In the genomic region with DNA sequence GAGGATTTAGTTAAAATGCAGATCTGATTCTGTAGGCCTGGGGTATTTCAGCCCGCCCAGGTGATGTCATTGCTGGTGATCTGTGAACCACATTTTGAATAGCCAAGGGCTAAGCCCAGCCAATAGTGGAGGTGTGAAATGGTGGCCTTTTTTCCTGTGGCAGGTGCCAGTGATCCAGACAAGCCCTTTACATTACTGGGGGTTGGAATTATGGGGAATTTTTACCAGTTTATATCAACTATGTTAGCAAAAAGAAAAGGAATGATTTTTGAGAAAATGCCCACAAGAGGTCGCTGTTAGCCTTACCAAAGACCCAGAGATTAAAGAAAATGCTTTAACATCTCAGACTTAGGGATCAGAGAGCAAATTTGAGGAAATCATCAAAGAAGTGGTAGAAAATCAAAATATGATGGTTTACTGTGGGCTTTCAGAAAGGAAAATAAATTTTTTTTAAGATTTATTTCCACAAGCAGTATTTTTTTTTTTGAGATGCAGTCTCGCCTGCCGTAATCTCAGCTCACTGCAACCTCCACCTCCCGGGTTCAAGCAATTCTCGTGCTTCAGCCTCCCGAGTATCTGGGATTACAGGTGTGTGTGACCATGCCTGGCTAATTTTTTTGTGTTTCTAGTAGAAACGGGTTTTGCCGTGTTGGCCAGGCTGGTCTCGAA, we compare ENCODE assay signal across 1 cellular context.
TF ChIP-seq lines count a peak whose summit lies in the region.

No MANE protein-coding gene starts in this region.

TF ChIP-seq in GM23338, 12 proteins besides CTCF, POLR2A, EP300 and RAD21 (continued from another document):
- TF ChIP-seq ZNF331 (CRISPR knock-in tag; IDR thresholded peaks at IDR 0.05; ENCODE audit: low read depth) (no peak), ETS1 (IDR thresholded peaks at IDR 0.05) (no peak), NANOG (IDR thresholded peaks at IDR 0.05; ENCODE audit: borderline replicate concordance) (no peak), EZH2phosphoT487 (IDR thresholded peaks at IDR 0.05; ENCODE audit: unreplicated experiment) (no peak), JUNB (IDR thresholded peaks at IDR 0.05; ENCODE audit: unreplicated experiment) (no peak), ZNF114 (CRISPR knock-in tag; IDR thresholded peaks at IDR 0.05) (no peak), CREB1 (CRISPR knock-in tag; IDR thresholded peaks at IDR 0.05; ENCODE audit: low read depth) (no peak)
- TF ChIP-seq, protein P1, sequence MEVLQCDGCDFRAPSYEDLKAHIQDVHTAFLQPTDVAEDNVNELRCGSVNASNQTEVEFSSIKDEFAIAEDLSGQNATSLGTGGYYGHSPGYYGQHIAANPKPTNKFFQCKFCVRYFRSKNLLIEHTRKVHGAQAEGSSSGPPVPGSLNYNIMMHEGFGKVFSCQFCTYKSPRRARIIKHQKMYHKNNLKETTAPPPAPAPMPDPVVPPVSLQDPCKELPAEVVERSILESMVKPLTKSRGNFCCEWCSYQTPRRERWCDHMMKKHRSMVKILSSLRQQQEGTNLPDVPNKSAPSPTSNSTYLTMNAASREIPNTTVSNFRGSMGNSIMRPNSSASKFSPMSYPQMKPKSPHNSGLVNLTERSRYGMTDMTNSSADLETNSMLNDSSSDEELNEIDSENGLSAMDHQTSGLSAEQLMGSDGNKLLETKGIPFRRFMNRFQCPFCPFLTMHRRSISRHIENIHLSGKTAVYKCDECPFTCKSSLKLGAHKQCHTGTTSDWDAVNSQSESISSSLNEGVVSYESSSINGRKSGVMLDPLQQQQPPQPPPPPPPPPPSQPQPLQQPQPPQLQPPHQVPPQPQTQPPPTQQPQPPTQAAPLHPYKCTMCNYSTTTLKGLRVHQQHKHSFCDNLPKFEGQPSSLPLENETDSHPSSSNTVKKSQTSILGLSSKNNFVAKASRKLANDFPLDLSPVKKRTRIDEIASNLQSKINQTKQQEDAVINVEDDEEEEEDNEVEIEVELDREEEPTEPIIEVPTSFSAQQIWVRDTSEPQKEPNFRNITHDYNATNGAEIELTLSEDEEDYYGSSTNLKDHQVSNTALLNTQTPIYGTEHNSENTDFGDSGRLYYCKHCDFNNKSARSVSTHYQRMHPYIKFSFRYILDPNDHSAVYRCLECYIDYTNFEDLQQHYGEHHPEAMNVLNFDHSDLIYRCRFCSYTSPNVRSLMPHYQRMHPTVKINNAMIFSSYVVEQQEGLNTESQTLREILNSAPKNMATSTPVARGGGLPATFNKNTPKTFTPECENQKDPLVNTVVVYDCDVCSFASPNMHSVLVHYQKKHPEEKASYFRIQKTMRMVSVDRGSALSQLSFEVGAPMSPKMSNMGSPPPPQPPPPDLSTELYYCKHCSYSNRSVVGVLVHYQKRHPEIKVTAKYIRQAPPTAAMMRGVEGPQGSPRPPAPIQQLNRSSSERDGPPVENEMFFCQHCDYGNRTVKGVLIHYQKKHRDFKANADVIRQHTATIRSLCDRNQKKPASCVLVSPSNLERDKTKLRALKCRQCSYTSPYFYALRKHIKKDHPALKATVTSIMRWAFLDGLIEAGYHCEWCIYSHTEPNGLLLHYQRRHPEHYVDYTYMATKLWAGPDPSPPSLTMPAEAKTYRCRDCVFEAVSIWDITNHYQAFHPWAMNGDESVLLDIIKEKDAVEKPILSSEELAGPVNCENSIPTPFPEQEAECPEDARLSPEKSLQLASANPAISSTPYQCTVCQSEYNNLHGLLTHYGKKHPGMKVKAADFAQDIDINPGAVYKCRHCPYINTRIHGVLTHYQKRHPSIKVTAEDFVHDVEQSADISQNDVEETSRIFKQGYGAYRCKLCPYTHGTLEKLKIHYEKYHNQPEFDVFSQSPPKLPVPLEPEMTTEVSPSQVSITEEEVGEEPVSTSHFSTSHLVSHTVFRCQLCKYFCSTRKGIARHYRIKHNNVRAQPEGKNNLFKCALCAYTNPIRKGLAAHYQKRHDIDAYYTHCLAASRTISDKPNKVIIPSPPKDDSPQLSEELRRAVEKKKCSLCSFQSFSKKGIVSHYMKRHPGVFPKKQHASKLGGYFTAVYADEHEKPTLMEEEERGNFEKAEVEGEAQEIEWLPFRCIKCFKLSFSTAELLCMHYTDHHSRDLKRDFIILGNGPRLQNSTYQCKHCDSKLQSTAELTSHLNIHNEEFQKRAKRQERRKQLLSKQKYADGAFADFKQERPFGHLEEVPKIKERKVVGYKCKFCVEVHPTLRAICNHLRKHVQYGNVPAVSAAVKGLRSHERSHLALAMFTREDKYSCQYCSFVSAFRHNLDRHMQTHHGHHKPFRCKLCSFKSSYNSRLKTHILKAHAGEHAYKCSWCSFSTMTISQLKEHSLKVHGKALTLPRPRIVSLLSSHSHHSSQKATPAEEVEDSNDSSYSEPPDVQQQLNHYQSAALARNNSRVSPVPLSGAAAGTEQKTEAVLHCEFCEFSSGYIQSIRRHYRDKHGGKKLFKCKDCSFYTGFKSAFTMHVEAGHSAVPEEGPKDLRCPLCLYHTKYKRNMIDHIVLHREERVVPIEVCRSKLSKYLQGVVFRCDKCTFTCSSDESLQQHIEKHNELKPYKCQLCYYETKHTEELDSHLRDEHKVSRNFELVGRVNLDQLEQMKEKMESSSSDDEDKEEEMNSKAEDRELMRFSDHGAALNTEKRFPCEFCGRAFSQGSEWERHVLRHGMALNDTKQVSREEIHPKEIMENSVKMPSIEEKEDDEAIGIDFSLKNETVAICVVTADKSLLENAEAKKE (CRISPR knock-in tag; IDR thresholded peaks at IDR 0.05) = no peak
